19 cellular contexts compared by ENCODE assay signal in genomic region chr2:182448371-182448770, GRCh38. TPM values are rescaled to one million over a fixed set of nuclear protein-coding genes. Genes with fewer than 3 reads are reported as not detected.
"Had no signal": no experiment of that assay in that cellular context is flagged by ENCODE, and none has a peak within 500 bp of the region (broad histone marks: within the 10 kb centered on the region; RNA-seq: fewer than 3 reads in every experiment).

No MANE protein-coding gene starts in this region.

- DNase-seq: activated CD4-positive, alpha-beta T cell treated with anti-CD3 and anti-CD28 coated beads, Interleukin-2, amount 50 U/mL, for 48 hours; activated CD4-positive, CD25-positive, alpha-beta regulatory T cell treated with anti-CD3 and anti-CD28 coated beads, Interleukin-2, amount 50 U/mL, for 72 hours; activated naive CD4-positive, alpha-beta T cell treated with Interleukin-2 at 50 U/mL for 16 hours; activated naive CD8-positive, alpha-beta T cell treated with anti-CD3 and anti-CD28 coated beads, Interleukin-2, amount 10 ng/mL, durations not matched to agents 7 days and 5 days; dorsolateral prefrontal cortex; endodermal cell; foreskin keratinocyte; glutamatergic neuron; hippocampal formation; left cardiac atrium; posterior cingulate gyrus; sigmoid colon; stimulated activated naive B cell treated with anti-CD40 and anti-IgM and Interleukin-4, amounts not matched to agents 10 μg/mL and 1 μg/mL and 100 μg/mL, for 72 hours; upper lobe of left lung had no signal

- H3K9me3 Mint-ChIP-seq: endodermal cell; natural killer cell treated with Interleukin-12 subunit alpha and Interleukin-12 subunit beta and Interleukin-15 and Interleukin-18, amount 100 ng/mL, for 72 hours; T-helper 1 cell treated with Interleukin-12 subunit alpha and Interleukin-12 subunit beta and Interleukin-4 antibody, amounts not matched to agents 30 μg/mL and 1 μg/mL, for 36 hours had no signal

- H3K4me1 Mint-ChIP-seq: activated naive CD8-positive, alpha-beta T cell treated with anti-CD3 and anti-CD28 coated beads, Interleukin-2, amount 10 ng/mL, durations not matched to agents 7 days and 5 days; stimulated activated naive B cell treated with anti-CD40 and anti-IgM and Interleukin-4, amounts not matched to agents 10 μg/mL and 1 μg/mL and 100 μg/mL, for 72 hours had no signal

- H3K4me3 ChIP-seq: ascending aorta, dorsolateral prefrontal cortex, sigmoid colon, thoracic aorta, upper lobe of left lung had no signal

- ATAC-seq: foreskin keratinocyte; natural killer cell treated with Interleukin-12 subunit alpha and Interleukin-12 subunit beta and Interleukin-15 and Interleukin-18, amount 100 ng/mL, for 72 hours; stimulated activated naive B cell treated with anti-CD40 and anti-IgM and Interleukin-4, amounts not matched to agents 10 μg/mL and 1 μg/mL and 100 μg/mL, for 72 hours had no signal

- H3K27ac Mint-ChIP-seq: activated naive CD8-positive, alpha-beta T cell treated with anti-CD3 and anti-CD28 coated beads, Interleukin-2, amount 10 ng/mL, durations not matched to agents 7 days and 5 days; activated T-helper 2 cell treated with anti-CD3 and anti-CD28 coated beads, Interferon-gamma antibody, Interleukin-2, Interleukin-4, amounts not matched to agents 10 μg/mL and 5 μg/mL and 100 μg/mL, durations not matched to agents 14 hours and 24 hours and 36 hours; endodermal cell; natural killer cell treated with Interleukin-12 subunit alpha and Interleukin-12 subunit beta and Interleukin-15 and Interleukin-18, amount 100 ng/mL, for 72 hours; stimulated activated naive B cell treated with anti-CD40 and anti-IgM and Interleukin-4, amounts not matched to agents 10 μg/mL and 1 μg/mL and 100 μg/mL, for 72 hours; T-helper 1 cell treated with Interleukin-12 subunit alpha and Interleukin-12 subunit beta and Interleukin-4 antibody, amounts not matched to agents 30 μg/mL and 1 μg/mL, for 36 hours had no signal

- H3K36me3 Mint-ChIP-seq: activated naive CD8-positive, alpha-beta T cell treated with anti-CD3 and anti-CD28 coated beads, Interleukin-2, amount 10 ng/mL, durations not matched to agents 7 days and 5 days; natural killer cell treated with Interleukin-12 subunit alpha and Interleukin-12 subunit beta and Interleukin-15 and Interleukin-18, amount 100 ng/mL, for 72 hours; stimulated activated naive B cell treated with anti-CD40 and anti-IgM and Interleukin-4, amounts not matched to agents 10 μg/mL and 1 μg/mL and 100 μg/mL, for 72 hours had no signal

- H3K4me3 Mint-ChIP-seq: activated naive CD8-positive, alpha-beta T cell treated with anti-CD3 and anti-CD28 coated beads, Interleukin-2, amount 10 ng/mL, durations not matched to agents 7 days and 5 days; endodermal cell; natural killer cell treated with Interleukin-12 subunit alpha and Interleukin-12 subunit beta and Interleukin-15 and Interleukin-18, amount 100 ng/mL, for 72 hours; stimulated activated naive B cell treated with anti-CD40 and anti-IgM and Interleukin-4, amounts not matched to agents 10 μg/mL and 1 μg/mL and 100 μg/mL, for 72 hours; T-helper 1 cell treated with Interleukin-12 subunit alpha and Interleukin-12 subunit beta and Interleukin-4 antibody, amounts not matched to agents 30 μg/mL and 1 μg/mL, for 36 hours had no signal

- H3K27me3 Mint-ChIP-seq: activated naive CD8-positive, alpha-beta T cell treated with anti-CD3 and anti-CD28 coated beads, Interleukin-2, amount 10 ng/mL, durations not matched to agents 7 days and 5 days; natural killer cell treated with Interleukin-12 subunit alpha and Interleukin-12 subunit beta and Interleukin-15 and Interleukin-18, amount 100 ng/mL, for 72 hours; stimulated activated naive B cell treated with anti-CD40 and anti-IgM and Interleukin-4, amounts not matched to agents 10 μg/mL and 1 μg/mL and 100 μg/mL, for 72 hours had no signal

RNA-seq across cellular contexts. Expression of gene PDE1A, which starts 21.5 kb away (rescaled TPM):
- total RNA-seq: activated naive CD8-positive, alpha-beta T cell treated with anti-CD3 and anti-CD28 coated beads, Interleukin-2, amount 10 ng/mL, durations not matched to agents 7 days and 5 days; activated T-helper 2 cell treated with anti-CD3 and anti-CD28 coated beads, Interferon-gamma antibody, Interleukin-2, Interleukin-4, amounts not matched to agents 10 μg/mL and 5 μg/mL and 100 μg/mL, durations not matched to agents 14 hours and 24 hours and 36 hours; natural killer cell treated with Interleukin-12 subunit alpha and Interleukin-12 subunit beta and Interleukin-15 and Interleukin-18, amount 100 ng/mL, for 72 hours had no signal
